Comparison of ENCODE assay signal across 1 cellular context in the genomic region with DNA sequence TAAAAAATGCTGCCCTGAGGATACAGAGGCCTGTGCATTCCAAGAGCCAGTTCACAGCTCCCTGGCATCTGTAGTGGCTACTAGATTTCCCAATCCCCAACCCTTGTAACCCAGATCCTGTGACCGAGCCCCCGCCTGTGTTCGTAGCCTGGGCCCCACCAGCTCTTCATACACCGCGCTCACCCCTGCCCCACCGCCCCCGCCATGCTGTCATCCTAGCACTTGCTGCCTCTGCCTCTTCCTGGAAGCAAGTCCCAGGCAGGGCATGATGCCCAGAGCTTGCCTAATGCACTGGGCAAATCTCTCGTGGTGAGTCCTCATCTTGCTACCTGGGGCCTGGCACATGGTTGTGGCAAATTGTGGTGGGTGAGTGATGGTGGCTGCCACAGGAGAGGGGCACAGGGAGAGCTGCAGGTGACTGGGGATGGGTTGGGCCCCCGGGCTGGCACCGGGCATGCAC.
TF ChIP-seq lines count a peak whose summit lies in the region.

No MANE protein-coding gene starts in this region.

TF ChIP-seq in GM12878, 131 proteins besides CTCF, POLR2A, EP300 and RAD21:
- TF ChIP-seq EGR1 (IDR thresholded peaks at IDR 0.05; ENCODE audit: borderline replicate concordance in 1 of 2, low read depth in 2 of 2, low read length in 2 of 2) (0 out of 3 replicates have a peak, but pooled peaks of 1 of the 2 experiments have one; percentile 16), FOXM1 (IDR thresholded peaks at IDR 0.05; ENCODE audit: low read depth, low read length) (no peak)
TF ChIP-seq in GM12878: peak in this region for 1.
